23 cellular contexts compared by ENCODE assay signal in the genomic region with DNA sequence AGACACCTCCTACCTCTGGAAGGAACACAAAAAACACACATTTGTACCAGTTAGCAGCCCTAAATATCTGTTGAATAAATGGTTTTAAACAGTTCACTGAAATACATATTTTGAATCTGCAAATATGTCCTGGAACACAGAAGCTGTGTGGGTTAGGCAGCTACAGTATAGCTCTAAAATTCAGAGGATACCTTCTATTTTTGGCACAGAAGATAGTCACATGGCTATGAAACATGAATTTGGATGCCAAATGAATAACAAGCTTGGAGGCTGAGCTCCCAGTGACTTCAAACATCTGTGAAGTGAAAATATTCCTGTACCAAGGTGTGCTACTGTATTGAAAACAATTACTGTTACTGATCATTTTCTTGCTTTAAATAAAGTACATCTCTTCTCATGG.
"Had no signal": no experiment of that assay in that cellular context is flagged by ENCODE, and none has a peak within 500 bp of the region (broad histone marks: within the 10 kb centered on the region; RNA-seq: fewer than 3 reads in every experiment).

No MANE protein-coding gene starts in this region.

- DNase-seq: activated CD4-positive, alpha-beta memory T cell treated with anti-CD3 and anti-CD28 coated beads, Interleukin-2, amount 10 ng/mL, durations not matched to agents 7 days and 5 days; activated CD4-positive, alpha-beta T cell treated with anti-CD3 and anti-CD28 coated beads for 36 hours; activated CD4-positive, alpha-beta T cell treated with anti-CD3 and anti-CD28 coated beads, Interleukin-2, amount 50 U/mL, for 1 hour; activated gamma-delta T cell; activated naive CD4-positive, alpha-beta T cell treated with anti-CD3 and anti-CD28 coated beads for 36 hours; activated T-cell treated with anti-CD3 and anti-CD28 coated beads for 4 hours; activated T-cell treated with anti-CD3 and anti-CD28 coated beads, Interleukin-2, amount 50 U/mL, for 48 hours; amygdala; central memory CD4-positive, alpha-beta T cell; NCI-H1092 treated with DMSO at 0.1 percent for 48 hours; NCI-H146; NCI-H187 treated with DMSO at 0.1 percent for 48 hours; NCI-H2081 treated with DMSO at 0.1 percent for 48 hours; NCI-H2171 treated with DMSO at 0.1 percent for 48 hours; NCI-H226; NCI-H82; SJCRH30; SK-N-SH; T-helper 1 cell; WERI-Rb-1 had no signal

- H3K27me3 ChIP-seq: SJCRH30 had no signal

- H3K27ac Mint-ChIP-seq: activated CD4-positive, alpha-beta memory T cell treated with anti-CD3 and anti-CD28 coated beads, Interleukin-2, amount 10 ng/mL, durations not matched to agents 7 days and 5 days; activated CD4-positive, alpha-beta T cell treated with anti-CD3 and anti-CD28 coated beads for 36 hours; activated naive CD4-positive, alpha-beta T cell treated with anti-CD3 and anti-CD28 coated beads for 36 hours; activated naive CD8-positive, alpha-beta T cell; activated T-helper 17 cell treated with anti-CD3 and anti-CD28 coated beads, Interleukin-2, amount 50 U/mL, for 72 hours had no signal

- H3K4me2 ChIP-seq: KMS-11, SK-N-SH had no signal

- H3K9me3 ChIP-seq: SJCRH30, SK-N-SH had no signal

- H3K9me3 Mint-ChIP-seq: activated CD4-positive, alpha-beta memory T cell treated with anti-CD3 and anti-CD28 coated beads, Interleukin-2, amount 10 ng/mL, durations not matched to agents 7 days and 5 days; activated naive CD4-positive, alpha-beta T cell treated with anti-CD3 and anti-CD28 coated beads for 36 hours had no signal

- H3K9ac ChIP-seq: KMS-11, SK-N-SH had no signal

- H3K4me1 Mint-ChIP-seq: activated CD4-positive, alpha-beta memory T cell treated with anti-CD3 and anti-CD28 coated beads, Interleukin-2, amount 10 ng/mL, durations not matched to agents 7 days and 5 days; activated CD4-positive, alpha-beta T cell treated with anti-CD3 and anti-CD28 coated beads for 36 hours; activated T-helper 17 cell treated with anti-CD3 and anti-CD28 coated beads, Interleukin-2, amount 50 U/mL, for 72 hours had no signal

- H3K36me3 Mint-ChIP-seq: activated naive CD8-positive, alpha-beta T cell had no signal

- H3K36me3 ChIP-seq: SJCRH30, WERI-Rb-1 had no signal

- H3K27ac ChIP-seq: KMS-11, SJCRH30, WERI-Rb-1 had no signal

- H3K27me3 Mint-ChIP-seq: activated CD4-positive, alpha-beta memory T cell treated with anti-CD3 and anti-CD28 coated beads, Interleukin-2, amount 10 ng/mL, durations not matched to agents 7 days and 5 days; activated CD4-positive, alpha-beta T cell treated with anti-CD3 and anti-CD28 coated beads for 36 hours; activated naive CD8-positive, alpha-beta T cell; activated T-helper 17 cell treated with anti-CD3 and anti-CD28 coated beads, Interleukin-2, amount 50 U/mL, for 72 hours had no signal

- H3K4me3 ChIP-seq: SJCRH30 had no signal

- ATAC-seq: activated CD4-positive, alpha-beta T cell treated with anti-CD3 and anti-CD28 coated beads for 36 hours; activated T-helper 17 cell treated with anti-CD3 and anti-CD28 coated beads, Interleukin-2, amount 50 U/mL, for 72 hours had no signal

- H3K4me3 Mint-ChIP-seq: activated CD4-positive, alpha-beta memory T cell treated with anti-CD3 and anti-CD28 coated beads, Interleukin-2, amount 10 ng/mL, durations not matched to agents 7 days and 5 days; activated CD4-positive, alpha-beta T cell treated with anti-CD3 and anti-CD28 coated beads for 36 hours; activated naive CD4-positive, alpha-beta T cell treated with anti-CD3 and anti-CD28 coated beads for 36 hours; activated naive CD8-positive, alpha-beta T cell; activated T-helper 17 cell treated with anti-CD3 and anti-CD28 coated beads, Interleukin-2, amount 50 U/mL, for 72 hours had no signal
